ENCODE assay signal across 28 cellular contexts in the genomic region with DNA sequence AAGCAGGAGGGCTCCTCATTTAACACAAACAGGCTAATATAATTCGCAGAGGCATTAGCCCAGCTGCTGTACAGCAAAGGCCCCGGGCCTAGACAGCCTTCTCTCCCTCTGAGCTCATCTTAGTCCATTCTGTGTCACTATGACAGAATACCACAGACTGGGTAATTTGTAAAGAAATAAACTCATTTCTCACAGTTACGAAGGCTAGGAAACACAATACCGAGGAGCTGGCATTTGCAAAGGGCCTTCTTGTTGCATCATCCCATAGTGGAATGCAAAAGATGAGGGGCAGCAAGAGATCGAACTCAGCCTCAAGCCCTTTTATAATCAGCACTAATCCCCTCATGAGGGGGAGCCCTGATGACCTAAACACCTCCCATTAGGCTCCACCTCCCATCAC. TPM values are rescaled to one million over a fixed set of nuclear protein-coding genes. Genes with fewer than 3 reads are reported as not detected.
DNase-seq lines count a peak whose midpoint lies in the region; ATAC-seq and TF ChIP-seq lines count a peak whose summit lies in the region.
"Had no signal": no experiment of that assay in that cellular context is flagged by ENCODE, and none has a peak within 500 bp of the region (broad histone marks: within the 10 kb centered on the region; RNA-seq: fewer than 3 reads in every experiment).

No MANE protein-coding gene starts in this region.

- peaks cover 40% of the 10 kb centered on the region for H3K4me1 ChIP-seq in CD4-positive, CD25-positive, alpha-beta regulatory T cell (ENCODE audit: control insufficient read depth, insufficient read depth, low read length, poor library complexity, severe bottlenecking)
- peaks cover 71% of the 10 kb centered on the region for H3K4me1 ChIP-seq in mesodermal cell (ENCODE audit: control insufficient read depth, insufficient read depth, low read length, poor library complexity, severe bottlenecking)
- H3K4me1 ChIP-seq: breast epithelium, tibial artery had no signal

- no peaks in the 10 kb centered on the region for H3K36me3 Mint-ChIP-seq in CD4-positive, CD25-positive, alpha-beta regulatory T cell
- H3K36me3 Mint-ChIP-seq in HFFc6 (ENCODE audit: low read depth): peaks cover 14% of the 10 kb centered on the region
- H3K36me3 Mint-ChIP-seq in natural killer cell treated with Interleukin-12 subunit alpha and Interleukin-12 subunit beta and Interleukin-15 and Interleukin-18, amount 100 ng/mL, for 72 hours: no peaks in the 10 kb centered on the region
- H3K36me3 Mint-ChIP-seq: memory B cell, natural killer cell had no signal

- no peak for DNase-seq in CD4-positive, CD25-positive, alpha-beta regulatory T cell
- DNase-seq in HFFc6 (no peak), dermis blood vessel endothelial cell (no peak), GM13976 (ENCODE audit: low spot score) (no peak)
- DNase-seq in natural killer cell treated with Interleukin-12 subunit alpha and Interleukin-12 subunit beta and Interleukin-15 and Interleukin-18, amount 100 ng/mL, for 72 hours (ENCODE audit: low spot score): no peak
- DNase-seq: activated CD4-positive, alpha-beta T cell treated with anti-CD3 and anti-CD28 coated beads for 4 hours; activated CD8-positive, alpha-beta memory T cell treated with anti-CD3 and anti-CD28 coated beads, Interleukin-2, amount 10 ng/mL, durations not matched to agents 7 days and 5 days; activated naive CD8-positive, alpha-beta T cell treated with anti-CD3 and anti-CD28 coated beads, Interleukin-2, amount 10 ng/mL, durations not matched to agents 7 days and 5 days; foreskin melanocyte; HCEC 1CT; hypothalamus; natural killer cell; NCI-H1092 treated with DMSO at 0.1 percent for 48 hours; NCI-H2081 treated with DMSO at 0.1 percent for 48 hours; posterior cingulate gyrus; RPMI8226; sigmoid colon; SK-N-SH; stimulated activated naive B cell treated with anti-CD40 and anti-IgM and Interleukin-4, amounts not matched to agents 10 μg/mL and 1 μg/mL and 100 μg/mL, for 72 hours; tibial artery had no signal

- 89 to 100% methylated on average over 2 to 3 of the region's 5 CpGs for WGBS in mesodermal cell (ENCODE audit: insufficient coverage in 2 of 2), 2 experiments

- H3K36me3 ChIP-seq in CD4-positive, CD25-positive, alpha-beta regulatory T cell (ENCODE audit: control insufficient read depth, insufficient read depth, low read length): no peaks in the 10 kb centered on the region
- H3K36me3 ChIP-seq in mesodermal cell (ENCODE audit: control insufficient read depth, insufficient read depth, low read length): peaks cover 5% of the 10 kb centered on the region
- H3K36me3 ChIP-seq: breast epithelium, sigmoid colon, tibial artery had no signal

- ATAC-seq in CD4-positive, CD25-positive, alpha-beta regulatory T cell (ENCODE audit: low read depth in 2 of 2): no peak
- ATAC-seq in GM19023 (IDR thresholded peaks at IDR 0.05; ENCODE audit: unreplicated experiment): no peak
- no peak for ATAC-seq in natural killer cell treated with Interleukin-12 subunit alpha and Interleukin-12 subunit beta and Interleukin-15 and Interleukin-18, amount 100 ng/mL, for 72 hours
- ATAC-seq: activated CD8-positive, alpha-beta memory T cell treated with anti-CD3 and anti-CD28 coated beads, Interleukin-2, amount 10 ng/mL, durations not matched to agents 7 days and 5 days; activated T-helper 17 cell treated with anti-CD3 and anti-CD28 coated beads, Interleukin-2, amount 50 U/mL, for 72 hours; natural killer cell; stimulated activated naive B cell treated with anti-CD40 and anti-IgM and Interleukin-4, amounts not matched to agents 10 μg/mL and 1 μg/mL and 100 μg/mL, for 72 hours had no signal

- H3K27ac Mint-ChIP-seq in CD4-positive, CD25-positive, alpha-beta regulatory T cell: peak overlapping the region in 2 of 3 donors; percentile 76 to 84
- H3K27ac Mint-ChIP-seq in HFFc6: peak overlapping the region; percentile 4; the same call in 1 of the 2 replicates
- no peak overlapping the region for H3K27ac Mint-ChIP-seq in natural killer cell treated with Interleukin-12 subunit alpha and Interleukin-12 subunit beta and Interleukin-15 and Interleukin-18, amount 100 ng/mL, for 72 hours
- H3K27ac Mint-ChIP-seq: activated CD8-positive, alpha-beta memory T cell treated with anti-CD3 and anti-CD28 coated beads, Interleukin-2, amount 10 ng/mL, durations not matched to agents 7 days and 5 days; activated naive CD8-positive, alpha-beta T cell treated with anti-CD3 and anti-CD28 coated beads, Interleukin-2, amount 10 ng/mL, durations not matched to agents 7 days and 5 days; activated T-helper 17 cell treated with anti-CD3 and anti-CD28 coated beads, Interleukin-2, amount 50 U/mL, for 72 hours; dendritic cell treated with granulocyte-macrophage colony-stimulating factor and Interleukin-4, amounts not matched to agents 40 ng/mL and 50 ng/mL, for 4 days; memory B cell; natural killer cell; stimulated activated naive B cell treated with anti-CD40 and anti-IgM and Interleukin-4, amounts not matched to agents 10 μg/mL and 1 μg/mL and 100 μg/mL, for 72 hours; T-helper 2 cell treated with Interferon-gamma antibody and Interleukin-4, amounts not matched to agents 5 μg/mL and 100 μg/mL, for 36 hours had no signal

- TF ChIP-seq CTCF in HFFc6 (IDR thresholded peaks at IDR 0.05): no peak
- TF ChIP-seq CTCF in GM13976 (IDR thresholded peaks at IDR 0.05; ENCODE audit: borderline replicate concordance, control extremely low read depth, extremely low read depth, insufficient read depth, missing control alignments): no peak

- no peak overlapping the region for H3K4me3 ChIP-seq in CD4-positive, CD25-positive, alpha-beta regulatory T cell (ENCODE audit: low read depth, low read length)
- H3K4me3 ChIP-seq in mesodermal cell (ENCODE audit: extremely low read depth, insufficient read depth, low read length, poor library complexity, severe bottlenecking): no peak overlapping the region
- H3K4me3 ChIP-seq: breast epithelium, sigmoid colon, tibial artery had no signal

- H3K27me3 Mint-ChIP-seq in CD4-positive, CD25-positive, alpha-beta regulatory T cell: no peaks in the 10 kb centered on the region
- no peaks in the 10 kb centered on the region; the same call in 1 of the 2 replicates for H3K27me3 Mint-ChIP-seq in HFFc6 (ENCODE audit: insufficient read depth)
- peaks cover 0 to 3% of the 10 kb centered on the region in 2 donors for H3K27me3 Mint-ChIP-seq in natural killer cell treated with Interleukin-12 subunit alpha and Interleukin-12 subunit beta and Interleukin-15 and Interleukin-18, amount 100 ng/mL, for 72 hours
- H3K27me3 Mint-ChIP-seq: activated naive CD8-positive, alpha-beta T cell treated with anti-CD3 and anti-CD28 coated beads, Interleukin-2, amount 10 ng/mL, durations not matched to agents 7 days and 5 days; activated T-helper 17 cell treated with anti-CD3 and anti-CD28 coated beads, Interleukin-2, amount 50 U/mL, for 72 hours; memory B cell; stimulated activated naive B cell treated with anti-CD40 and anti-IgM and Interleukin-4, amounts not matched to agents 10 μg/mL and 1 μg/mL and 100 μg/mL, for 72 hours had no signal

- no peak overlapping the region for H3K27ac ChIP-seq in CD4-positive, CD25-positive, alpha-beta regulatory T cell (ENCODE audit: insufficient read depth, low read length, poor library complexity, severe bottlenecking)
- H3K27ac ChIP-seq in cingulate gyrus (ENCODE audit: low read depth, low read length) (peak overlapping the region; percentile 30), mesodermal cell (ENCODE audit: low read depth, low read length, severe bottlenecking) (peak overlapping the region; percentile 73)
- H3K27ac ChIP-seq: breast epithelium, sigmoid colon, tibial artery had no signal

- peaks cover 30 to 88% (median 74%) of the 10 kb centered on the region in 4 donors for H3K4me1 Mint-ChIP-seq in CD4-positive, CD25-positive, alpha-beta regulatory T cell
- peaks cover 88% of the 10 kb centered on the region for H3K4me1 Mint-ChIP-seq in HFFc6 (ENCODE audit: low read depth)
- H3K4me1 Mint-ChIP-seq in natural killer cell treated with Interleukin-12 subunit alpha and Interleukin-12 subunit beta and Interleukin-15 and Interleukin-18, amount 100 ng/mL, for 72 hours (ENCODE audit: low read depth in 2 of 2): peaks cover 30 to 35% of the 10 kb centered on the region in 2 donors

- peak overlapping the region in 1 of 4 donors; percentile 10 for H3K4me3 Mint-ChIP-seq in CD4-positive, CD25-positive, alpha-beta regulatory T cell
- H3K4me3 Mint-ChIP-seq in HFFc6: no peak overlapping the region
- H3K4me3 Mint-ChIP-seq in natural killer cell treated with Interleukin-12 subunit alpha and Interleukin-12 subunit beta and Interleukin-15 and Interleukin-18, amount 100 ng/mL, for 72 hours: no peak overlapping the region
- H3K4me3 Mint-ChIP-seq: activated CD8-positive, alpha-beta memory T cell treated with anti-CD3 and anti-CD28 coated beads, Interleukin-2, amount 10 ng/mL, durations not matched to agents 7 days and 5 days; activated naive CD8-positive, alpha-beta T cell treated with anti-CD3 and anti-CD28 coated beads, Interleukin-2, amount 10 ng/mL, durations not matched to agents 7 days and 5 days; activated T-helper 17 cell treated with anti-CD3 and anti-CD28 coated beads, Interleukin-2, amount 50 U/mL, for 72 hours; dendritic cell treated with granulocyte-macrophage colony-stimulating factor and Interleukin-4, amounts not matched to agents 40 ng/mL and 50 ng/mL, for 4 days; memory B cell; natural killer cell; stimulated activated naive B cell treated with anti-CD40 and anti-IgM and Interleukin-4, amounts not matched to agents 10 μg/mL and 1 μg/mL and 100 μg/mL, for 72 hours; T-helper 2 cell treated with Interferon-gamma antibody and Interleukin-4, amounts not matched to agents 5 μg/mL and 100 μg/mL, for 36 hours had no signal

- in situ Hi-C loops in GM13976 (cut with MboI; ENCODE audit: low sequenced_read_pairs, unreplicated experiment): no loop called here

- no peaks in the 10 kb centered on the region for H3K9me3 ChIP-seq in CD4-positive, CD25-positive, alpha-beta regulatory T cell (ENCODE audit: control insufficient read depth in 2 of 2, low read length in 2 of 2)
- H3K9me3 ChIP-seq in mesodermal cell (ENCODE audit: control insufficient read depth, low read length): no peaks in the 10 kb centered on the region
- H3K9me3 ChIP-seq: breast epithelium, sigmoid colon, SK-N-SH, tibial artery had no signal

- H3K9me3 Mint-ChIP-seq in CD4-positive, CD25-positive, alpha-beta regulatory T cell: no peaks in the 10 kb centered on the region
- H3K9me3 Mint-ChIP-seq in HFFc6: no peaks in the 10 kb centered on the region
- no peaks in the 10 kb centered on the region for H3K9me3 Mint-ChIP-seq in natural killer cell treated with Interleukin-12 subunit alpha and Interleukin-12 subunit beta and Interleukin-15 and Interleukin-18, amount 100 ng/mL, for 72 hours
- H3K9me3 Mint-ChIP-seq: activated naive CD8-positive, alpha-beta T cell treated with anti-CD3 and anti-CD28 coated beads, Interleukin-2, amount 10 ng/mL, durations not matched to agents 7 days and 5 days; activated T-helper 17 cell treated with anti-CD3 and anti-CD28 coated beads, Interleukin-2, amount 50 U/mL, for 72 hours; dendritic cell treated with granulocyte-macrophage colony-stimulating factor and Interleukin-4, amounts not matched to agents 40 ng/mL and 50 ng/mL, for 4 days; memory B cell; natural killer cell; stimulated activated naive B cell treated with anti-CD40 and anti-IgM and Interleukin-4, amounts not matched to agents 10 μg/mL and 1 μg/mL and 100 μg/mL, for 72 hours; T-helper 2 cell treated with Interferon-gamma antibody and Interleukin-4, amounts not matched to agents 5 μg/mL and 100 μg/mL, for 36 hours had no signal

- no peaks in the 10 kb centered on the region for H3K27me3 ChIP-seq in CD4-positive, CD25-positive, alpha-beta regulatory T cell (ENCODE audit: control insufficient read depth, insufficient read depth, low read length)
- H3K27me3 ChIP-seq: breast epithelium, sigmoid colon, tibial artery had no signal

RNA-seq across cellular contexts. Expression of gene TSPAN5, which starts 48.5 kb away (rescaled TPM):
- 21.2 TPM for total RNA-seq in CD4-positive, CD25-positive, alpha-beta regulatory T cell
- 10 to 100 TPM; 38.8 to 52.7 (median 43.9) TPM for polyA plus RNA-seq in CD4-positive, CD25-positive, alpha-beta regulatory T cell
- total RNA-seq in HFFc6 (2021; fragmentation: NEBNext Ultra II Directional; extraction: Animal tissue kit (Norgen Biotek cat#: 25700)): 10 to 100 TPM; 59.6 to 75.4 (median 67.6) TPM
- polyA plus RNA-seq in mesodermal cell (2013, experiment 1 of 2): 66.2 TPM
- 69.8 TPM for polyA plus RNA-seq in mesodermal cell (2013, experiment 2 of 2)
- total RNA-seq in dermis blood vessel endothelial cell: 78.3 and 138 TPM in 2 replicates
- 10 to 100 TPM; 22.1 to 24.9 TPM for total RNA-seq in natural killer cell treated with Interleukin-12 subunit alpha and Interleukin-12 subunit beta and Interleukin-15 and Interleukin-18, amount 100 ng/mL, for 72 hours

Comparison
In these comparisons a context has a peak if more than half of its experiments do, and no peak if none do; other contexts are left out.
1. H3K27ac Mint-ChIP-seq: peak in CD4-positive, CD25-positive, alpha-beta regulatory T cell (2 of 3) and HFFc6 (single experiment); none in natural killer cell treated with Interleukin-12 subunit alpha and Interleukin-12 subunit beta and Interleukin-15 and Interleukin-18, amount 100 ng/mL, for 72 hours (0 of 2).